In genomic region chr2:209476367-209477191, GRCh38 we compare ENCODE assay signal across 1 cellular context.
TF ChIP-seq lines count a peak whose summit lies in the region.

No MANE protein-coding gene starts in this region.

TF ChIP-seq in HEK293, 187 proteins besides CTCF, POLR2A, EP300 and RAD21 (continued from another document):
- TF ChIP-seq, protein P1, sequence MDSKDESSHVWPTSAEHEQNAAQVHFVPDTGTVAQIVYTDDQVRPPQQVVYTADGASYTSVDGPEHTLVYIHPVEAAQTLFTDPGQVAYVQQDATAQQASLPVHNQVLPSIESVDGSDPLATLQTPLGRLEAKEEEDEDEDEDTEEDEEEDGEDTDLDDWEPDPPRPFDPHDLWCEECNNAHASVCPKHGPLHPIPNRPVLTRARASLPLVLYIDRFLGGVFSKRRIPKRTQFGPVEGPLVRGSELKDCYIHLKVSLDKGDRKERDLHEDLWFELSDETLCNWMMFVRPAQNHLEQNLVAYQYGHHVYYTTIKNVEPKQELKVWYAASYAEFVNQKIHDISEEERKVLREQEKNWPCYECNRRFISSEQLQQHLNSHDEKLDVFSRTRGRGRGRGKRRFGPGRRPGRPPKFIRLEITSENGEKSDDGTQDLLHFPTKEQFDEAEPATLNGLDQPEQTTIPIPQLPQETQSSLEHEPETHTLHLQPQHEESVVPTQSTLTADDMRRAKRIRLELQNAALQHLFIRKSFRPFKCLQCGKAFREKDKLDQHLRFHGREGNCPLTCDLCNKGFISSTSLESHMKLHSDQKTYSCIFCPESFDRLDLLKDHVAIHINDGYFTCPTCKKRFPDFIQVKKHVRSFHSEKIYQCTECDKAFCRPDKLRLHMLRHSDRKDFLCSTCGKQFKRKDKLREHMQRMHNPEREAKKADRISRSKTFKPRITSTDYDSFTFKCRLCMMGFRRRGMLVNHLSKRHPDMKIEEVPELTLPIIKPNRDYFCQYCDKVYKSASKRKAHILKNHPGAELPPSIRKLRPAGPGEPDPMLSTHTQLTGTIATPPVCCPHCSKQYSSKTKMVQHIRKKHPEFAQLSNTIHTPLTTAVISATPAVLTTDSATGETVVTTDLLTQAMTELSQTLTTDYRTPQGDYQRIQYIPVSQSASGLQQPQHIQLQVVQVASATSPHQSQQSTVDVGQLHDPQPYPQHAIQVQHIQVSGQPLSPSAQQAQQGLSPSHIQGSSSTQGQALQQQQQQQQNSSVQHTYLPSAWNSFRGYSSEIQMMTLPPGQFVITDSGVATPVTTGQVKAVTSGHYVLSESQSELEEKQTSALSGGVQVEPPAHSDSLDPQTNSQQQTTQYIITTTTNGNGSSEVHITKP (tag by site-specific recombination; IDR thresholded peaks at IDR 0.05) = peak; percentile 52
- TF ChIP-seq GFI1B (tag by site-specific recombination; IDR thresholded peaks at IDR 0.05) = peak; percentile 81; the same call in 1 of the 2 replicates
- TF ChIP-seq ZEB2 (tag by site-specific recombination; IDR thresholded peaks at IDR 0.05) = peak; percentile 74
- TF ChIP-seq ZFP37 (tag by site-specific recombination; IDR thresholded peaks at IDR 0.05) = 0 out of 2 replicates have a peak, but pooled peaks have one; percentile 24
- TF ChIP-seq ZNF366 (tag by site-specific recombination; conservative IDR thresholded peaks at IDR 0.05) = peak; percentile 95
- TF ChIP-seq, protein P2, sequence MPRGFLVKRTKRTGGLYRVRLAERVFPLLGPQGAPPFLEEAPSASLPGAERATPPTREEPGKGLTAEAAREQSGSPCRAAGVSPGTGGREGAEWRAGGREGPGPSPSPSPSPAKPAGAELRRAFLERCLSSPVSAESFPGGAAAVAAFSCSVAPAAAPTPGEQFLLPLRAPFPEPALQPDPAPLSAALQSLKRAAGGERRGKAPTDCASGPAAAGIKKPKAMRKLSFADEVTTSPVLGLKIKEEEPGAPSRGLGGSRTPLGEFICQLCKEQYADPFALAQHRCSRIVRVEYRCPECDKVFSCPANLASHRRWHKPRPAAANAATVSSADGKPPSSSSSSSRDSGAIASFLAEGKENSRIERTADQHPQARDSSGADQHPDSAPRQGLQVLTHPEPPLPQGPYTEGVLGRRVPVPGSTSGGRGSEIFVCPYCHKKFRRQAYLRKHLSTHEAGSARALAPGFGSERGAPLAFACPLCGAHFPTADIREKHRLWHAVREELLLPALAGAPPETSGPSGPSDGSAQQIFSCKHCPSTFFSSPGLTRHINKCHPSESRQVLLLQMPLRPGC (tag by site-specific recombination; IDR thresholded peaks at IDR 0.05) = peak; percentile 66
- TF ChIP-seq, protein P3, sequence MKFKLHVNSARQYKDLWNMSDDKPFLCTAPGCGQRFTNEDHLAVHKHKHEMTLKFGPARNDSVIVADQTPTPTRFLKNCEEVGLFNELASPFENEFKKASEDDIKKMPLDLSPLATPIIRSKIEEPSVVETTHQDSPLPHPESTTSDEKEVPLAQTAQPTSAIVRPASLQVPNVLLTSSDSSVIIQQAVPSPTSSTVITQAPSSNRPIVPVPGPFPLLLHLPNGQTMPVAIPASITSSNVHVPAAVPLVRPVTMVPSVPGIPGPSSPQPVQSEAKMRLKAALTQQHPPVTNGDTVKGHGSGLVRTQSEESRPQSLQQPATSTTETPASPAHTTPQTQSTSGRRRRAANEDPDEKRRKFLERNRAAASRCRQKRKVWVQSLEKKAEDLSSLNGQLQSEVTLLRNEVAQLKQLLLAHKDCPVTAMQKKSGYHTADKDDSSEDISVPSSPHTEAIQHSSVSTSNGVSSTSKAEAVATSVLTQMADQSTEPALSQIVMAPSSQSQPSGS (tag by site-specific recombination; IDR thresholded peaks at IDR 0.05; ENCODE audit: low read depth) = peak; percentile 95
- no peak for TF ChIP-seq ZNF544 (tag by site-specific recombination; IDR thresholded peaks at IDR 0.05)
- TF ChIP-seq KLF10 (tag by site-specific recombination; IDR thresholded peaks at IDR 0.05) = peak; percentile 77
TF ChIP-seq in HEK293: peak in this region for 51.
